ENCODE assay signal across 8 cellular contexts in genomic region chr19:4471400-4472173, GRCh38. TPM values are rescaled to one million over a fixed set of nuclear protein-coding genes. Genes with fewer than 3 reads are reported as not detected.
DNase-seq lines count a peak whose midpoint lies in the region; ATAC-seq and TF ChIP-seq lines count a peak whose summit lies in the region.

No MANE protein-coding gene starts in this region.

- H3K27me3 Mint-ChIP-seq in chondrocyte (ENCODE audit: low read depth): no peaks in the 10 kb centered on the region

- H3K27ac Mint-ChIP-seq in chondrocyte (ENCODE audit: unreplicated experiment): no peak overlapping the region

- no peak for TF ChIP-seq CTCF in chondrocyte (IDR thresholded peaks at IDR 0.05)

- DNase-seq in NCI-H2029 (lab: John Stamatoyannopoulos, UW) (peak; percentile 100), T-helper 9 cell (peak; percentile 94), astrocyte of the hippocampus (ENCODE audit: low read depth, low spot score) (peak; percentile 100), hypothalamus (lab: John Stamatoyannopoulos, UW) (peak; percentile 39 to 100 (median 99)), retina (peak; percentile 98), chondrocyte (ENCODE audit: low spot score) (no peak)

- peaks cover 21% of the 10 kb centered on the region for H3K4me1 Mint-ChIP-seq in chondrocyte (ENCODE audit: low read depth)

- peaks cover 2% of the 10 kb centered on the region for H3K36me3 Mint-ChIP-seq in chondrocyte (ENCODE audit: low read depth)

- no peaks in the 10 kb centered on the region for H3K9me3 Mint-ChIP-seq in chondrocyte (ENCODE audit: low read depth)

- peak; percentile 77 for ATAC-seq in GM18508 (IDR thresholded peaks at IDR 0.05; ENCODE audit: insufficient read depth, unreplicated experiment)
- peak; percentile 80 for ATAC-seq in HG02981 (IDR thresholded peaks at IDR 0.05; ENCODE audit: unreplicated experiment)

- H3K4me3 Mint-ChIP-seq in chondrocyte (ENCODE audit: unreplicated experiment): no peak overlapping the region

RNA-seq across cellular contexts. Expression of gene HDGFL2, which starts 0.5 kb away (rescaled TPM):
- 50.0 to 66.5 TPM (median 51.7 TPM) in 3 replicates for total RNA-seq in chondrocyte

RNA-seq across cellular contexts. Expression of gene UBXN6, which starts 14.0 kb away (rescaled TPM):
- 83.7 to 90.2 TPM (median 86.9 TPM) in 3 replicates for total RNA-seq in chondrocyte

RNA-seq across cellular contexts. Expression of gene PLIN4, which starts 46.7 kb away (rescaled TPM):
- 0.05 TPM in 2 of 3 replicates, not detected in the other for total RNA-seq in chondrocyte
